24 cellular contexts compared by ENCODE assay signal in genomic region chr15:75961332-75961731, GRCh38. TPM values are rescaled to one million over a fixed set of nuclear protein-coding genes. Genes with fewer than 3 reads are reported as not detected.
"Had no signal": no experiment of that assay in that cellular context is flagged by ENCODE, and none has a peak within 500 bp of the region (broad histone marks: within the 10 kb centered on the region; RNA-seq: fewer than 3 reads in every experiment).

No MANE protein-coding gene starts in this region.

- ATAC-seq: esophagus mucosa; heart left ventricle; left colon; left ventricle myocardium superior; naive thymus-derived CD4-positive, alpha-beta T cell; psoas muscle; sciatic nerve had no signal

- H3K4me1 ChIP-seq: heart left ventricle, psoas muscle had no signal

- H3K4me3 ChIP-seq: heart left ventricle, psoas muscle, stomach had no signal

- H3K27ac ChIP-seq: heart left ventricle, psoas muscle had no signal

- DNase-seq: effector memory CD4-positive, alpha-beta T cell; heart left ventricle; hippocampal formation; left colon; left ventricle myocardium superior; naive thymus-derived CD4-positive, alpha-beta T cell; nephron progenitor cell; psoas muscle; retina; stimulated activated CD4-positive, alpha-beta T cell treated with anti-CD3 and anti-CD28 coated beads, Interleukin-2, amount 100 ng/mL, for 24 hours; stimulated activated CD4-positive, alpha-beta T cell treated with anti-CD3 and anti-CD28 coated beads, Interleukin-4, amount 100 ng/mL, for 4 hours; stimulated activated naive CD4-positive, alpha-beta T cell; stomach had no signal

- H3K27me3 ChIP-seq: stomach had no signal

- FAIRE-seq: endometrium, frontal cortex, urothelium cell line had no signal

- H3K9me3 ChIP-seq: psoas muscle, stomach had no signal

- H3K36me3 ChIP-seq: heart left ventricle, stomach had no signal

RNA-seq across cellular contexts. Expression of gene NRG4, which starts 50.9 kb away (rescaled TPM):
- total RNA-seq: fibroblast of lung; frontal cortex; glomerular endothelial cell; kidney epithelial cell; left ventricle myocardium superior; lung microvascular endothelial cell; mesenteric fat pad; naive thymus-derived CD4-positive, alpha-beta T cell; skeletal muscle tissue had no signal
- polyA plus RNA-seq: heart left ventricle; naive thymus-derived CD4-positive, alpha-beta T cell had no signal
